ENCODE assay signal across 18 cellular contexts in genomic region chr1:5748286-5749225, GRCh38.
"Had no signal": no experiment of that assay in that cellular context is flagged by ENCODE, and none has a peak within 500 bp of the region (broad histone marks: within the 10 kb centered on the region; RNA-seq: fewer than 3 reads in every experiment).

No MANE protein-coding gene starts in this region.

- H3K4me3 ChIP-seq: prostate gland, thyroid gland had no signal

- H3K36me3 ChIP-seq: prostate gland, thyroid gland had no signal

- H3K9me3 Mint-ChIP-seq: activated B cell treated with CpG ODN at 0.5 μM for 24 hours; activated CD4-positive, alpha-beta memory T cell treated with anti-CD3 and anti-CD28 coated beads, Interleukin-2, amount 10 ng/mL, durations not matched to agents 7 days and 5 days; activated naive CD4-positive, alpha-beta T cell treated with anti-CD3 and anti-CD28 coated beads, Interleukin-2, amount 10 ng/mL, durations not matched to agents 7 days and 5 days; activated T-helper 2 cell treated with anti-CD3 and anti-CD28 coated beads, Interferon-gamma antibody, Interleukin-2, Interleukin-4, amounts not matched to agents 10 μg/mL and 5 μg/mL and 100 μg/mL, durations not matched to agents 14 hours and 24 hours and 36 hours; effector memory CD8-positive, alpha-beta T cell; immature natural killer cell; naive thymus-derived CD8-positive, alpha-beta T cell; T-cell had no signal

- DNase-seq: activated B cell treated with CpG ODN at 0.5 μM for 24 hours; activated CD4-positive, alpha-beta memory T cell treated with anti-CD3 and anti-CD28 coated beads, Interleukin-2, amount 10 ng/mL, durations not matched to agents 7 days and 5 days; activated CD4-positive, alpha-beta T cell treated with anti-CD3 and anti-CD28 coated beads for 4 hours; activated CD8-positive, alpha-beta memory T cell treated with anti-CD3 and anti-CD28 coated beads, Interleukin-2, amount 10 ng/mL, durations not matched to agents 7 days and 5 days; activated naive CD4-positive, alpha-beta T cell treated with anti-CD3 and anti-CD28 coated beads, Interleukin-2, amount 10 ng/mL, durations not matched to agents 7 days and 5 days; effector memory CD8-positive, alpha-beta T cell; immature natural killer cell; mesendoderm; naive thymus-derived CD8-positive, alpha-beta T cell; occipital lobe; stimulated activated CD8-positive, alpha-beta memory T cell treated with anti-CD3 and anti-CD28 coated beads, Interleukin-4, amount 100 ng/mL, for 48 hours; stimulated activated naive CD4-positive, alpha-beta T cell; T-cell; thyroid gland had no signal

- ATAC-seq: activated CD8-positive, alpha-beta memory T cell treated with anti-CD3 and anti-CD28 coated beads, Interleukin-2, amount 10 ng/mL, durations not matched to agents 7 days and 5 days; effector memory CD8-positive, alpha-beta T cell; naive thymus-derived CD8-positive, alpha-beta T cell; SK-N-SH treated with all-trans-retinoic acid at 6 μM for 48 hours; T-cell had no signal

- H3K9me3 ChIP-seq: prostate gland, thyroid gland had no signal

- H3K27ac ChIP-seq: prostate gland, thyroid gland had no signal

- H3K4me1 ChIP-seq: prostate gland, thyroid gland had no signal

- H3K36me3 Mint-ChIP-seq: activated CD8-positive, alpha-beta memory T cell treated with anti-CD3 and anti-CD28 coated beads, Interleukin-2, amount 10 ng/mL, durations not matched to agents 7 days and 5 days; activated naive CD4-positive, alpha-beta T cell treated with anti-CD3 and anti-CD28 coated beads, Interleukin-2, amount 10 ng/mL, durations not matched to agents 7 days and 5 days; immature natural killer cell; naive thymus-derived CD8-positive, alpha-beta T cell; T-cell had no signal

- H3K4me1 Mint-ChIP-seq: activated B cell treated with CpG ODN at 0.5 μM for 24 hours; activated CD4-positive, alpha-beta memory T cell treated with anti-CD3 and anti-CD28 coated beads, Interleukin-2, amount 10 ng/mL, durations not matched to agents 7 days and 5 days; activated CD8-positive, alpha-beta memory T cell treated with anti-CD3 and anti-CD28 coated beads, Interleukin-2, amount 10 ng/mL, durations not matched to agents 7 days and 5 days; activated naive CD4-positive, alpha-beta T cell treated with anti-CD3 and anti-CD28 coated beads, Interleukin-2, amount 10 ng/mL, durations not matched to agents 7 days and 5 days; immature natural killer cell had no signal

- H3K27me3 ChIP-seq: thyroid gland had no signal

- H3K27ac Mint-ChIP-seq: activated B cell treated with CpG ODN at 0.5 μM for 24 hours; activated CD4-positive, alpha-beta memory T cell treated with anti-CD3 and anti-CD28 coated beads, Interleukin-2, amount 10 ng/mL, durations not matched to agents 7 days and 5 days; activated CD8-positive, alpha-beta memory T cell treated with anti-CD3 and anti-CD28 coated beads, Interleukin-2, amount 10 ng/mL, durations not matched to agents 7 days and 5 days; activated naive CD4-positive, alpha-beta T cell treated with anti-CD3 and anti-CD28 coated beads, Interleukin-2, amount 10 ng/mL, durations not matched to agents 7 days and 5 days; activated T-helper 2 cell treated with anti-CD3 and anti-CD28 coated beads, Interferon-gamma antibody, Interleukin-2, Interleukin-4, amounts not matched to agents 10 μg/mL and 5 μg/mL and 100 μg/mL, durations not matched to agents 14 hours and 24 hours and 36 hours; effector memory CD8-positive, alpha-beta T cell; immature natural killer cell; T-cell had no signal

- H3K4me3 Mint-ChIP-seq: activated B cell treated with CpG ODN at 0.5 μM for 24 hours; activated CD4-positive, alpha-beta memory T cell treated with anti-CD3 and anti-CD28 coated beads, Interleukin-2, amount 10 ng/mL, durations not matched to agents 7 days and 5 days; activated CD8-positive, alpha-beta memory T cell treated with anti-CD3 and anti-CD28 coated beads, Interleukin-2, amount 10 ng/mL, durations not matched to agents 7 days and 5 days; activated naive CD4-positive, alpha-beta T cell treated with anti-CD3 and anti-CD28 coated beads, Interleukin-2, amount 10 ng/mL, durations not matched to agents 7 days and 5 days; effector memory CD8-positive, alpha-beta T cell; immature natural killer cell; naive thymus-derived CD8-positive, alpha-beta T cell; T-cell had no signal

- FAIRE-seq: urothelium cell line had no signal
